10 cellular contexts compared by ENCODE assay signal in genomic region chr17:36114971-36115648, GRCh38. TPM values are rescaled to one million over a fixed set of nuclear protein-coding genes. Genes with fewer than 3 reads are reported as not detected.
DNase-seq lines count a peak whose midpoint lies in the region; ATAC-seq and TF ChIP-seq lines count a peak whose summit lies in the region.
"Not testable (repeated sequence)": the region's sequence is repeated elsewhere in the genome, so short reads cannot be mapped to it uniquely, and the experiment has no call there.
"Had no signal": no experiment of that assay in that cellular context is flagged by ENCODE, and none has a peak within 500 bp of the region (broad histone marks: within the 10 kb centered on the region; RNA-seq: fewer than 3 reads in every experiment).

No MANE protein-coding gene starts in this region.

- DNase-seq in EL (peak; percentile 26), HS-5 (ENCODE audit: low read depth) (peak; percentile 30), PC-3 (peak; percentile 12), astrocyte of the cerebellum (ENCODE audit: low read depth) (peak; percentile 41), glomerular visceral epithelial cell (ENCODE audit: extremely low spot score) (peak; percentile 29)
- DNase-seq in central memory CD8-positive, alpha-beta T cell (ENCODE audit: low spot score in 2 of 2); stimulated activated effector memory CD8-positive, alpha-beta T cell treated with anti-CD3 and anti-CD28 coated beads, Interleukin-12 subunit alpha, Interleukin-12 subunit beta, amount 100 ng/mL, for 72 hours (ENCODE audit: low spot score in 2 of 2): not testable (repeated sequence)

- H3K4me3 ChIP-seq in PC-3 (ENCODE audit: low read length); astrocyte of the cerebellum (ENCODE audit: low read depth, low read length): not testable (repeated sequence)

- H3K79me2 ChIP-seq in PC-3 (ENCODE audit: low read length) = not testable (repeated sequence)

- not testable (repeated sequence) for H3K9me3 ChIP-seq in PC-3 (ENCODE audit: low read length)

- peak overlapping the region; percentile 51 for H3K27ac Mint-ChIP-seq in central memory CD8-positive, alpha-beta T cell (ENCODE audit: low read depth)
- H3K27ac Mint-ChIP-seq in stimulated activated effector memory CD8-positive, alpha-beta T cell treated with anti-CD3 and anti-CD28 coated beads, Interleukin-12 subunit alpha, Interleukin-12 subunit beta, amount 100 ng/mL, for 72 hours = peak overlapping the region; percentile 97

- H3K27ac ChIP-seq in PC-3 (ENCODE audit: low read length) = not testable (repeated sequence)

- TF ChIP-seq CTCF in PC-3 (conservative IDR thresholded peaks at IDR 0.05; ENCODE audit: low read depth, low read length); astrocyte of the cerebellum (IDR thresholded peaks at IDR 0.05; ENCODE audit: low read depth, low read length, missing control alignments): not testable (repeated sequence)

- not testable (repeated sequence) for H3K36me3 Mint-ChIP-seq in central memory CD8-positive, alpha-beta T cell (ENCODE audit: insufficient read depth)
- H3K36me3 Mint-ChIP-seq in stimulated activated effector memory CD8-positive, alpha-beta T cell treated with anti-CD3 and anti-CD28 coated beads, Interleukin-12 subunit alpha, Interleukin-12 subunit beta, amount 100 ng/mL, for 72 hours = peaks cover 35% of the 10 kb centered on the region

- intact Hi-C loops in PC-3 (cut with micrococcal nuclease) = not testable (repeated sequence)

- not testable (repeated sequence) for H3K9me3 Mint-ChIP-seq in central memory CD8-positive, alpha-beta T cell
- peaks cover 12% of the 10 kb centered on the region for H3K9me3 Mint-ChIP-seq in stimulated activated effector memory CD8-positive, alpha-beta T cell treated with anti-CD3 and anti-CD28 coated beads, Interleukin-12 subunit alpha, Interleukin-12 subunit beta, amount 100 ng/mL, for 72 hours

- H3F3A ChIP-seq in PC-3 (ENCODE audit: low read length, unreplicated experiment) = not testable (repeated sequence)

- in situ Hi-C loops in astrocyte of the cerebellum (cut with HindIII; ENCODE audit: low sequenced_read_pairs) = loop anchor here (25.0 kb wide), 2 partner anchors 97 to 128 kb away; partner anchors contain the start of genes CCL14, CCL16 and CCL4L2

- H3K4me1 ChIP-seq in PC-3 (ENCODE audit: insufficient read depth, low read length) = not testable (repeated sequence)

- CTCF ChIA-PET in PC-3 (lab: Charles Lee) = not testable (repeated sequence)

- H3K36me3 ChIP-seq in PC-3 (ENCODE audit: low read depth, low read length) = not testable (repeated sequence)

- not testable (repeated sequence) for H2AFZ ChIP-seq in PC-3 (ENCODE audit: low read length)

- not testable (repeated sequence) for H3K9ac ChIP-seq in PC-3 (ENCODE audit: low read length)

- not testable (repeated sequence) for H3K9me2 ChIP-seq in PC-3 (replicated peaks; ENCODE audit: low read length)

- H3K4me2 ChIP-seq in PC-3 (ENCODE audit: low read length) = not testable (repeated sequence)

- ATAC-seq in PC-3; central memory CD8-positive, alpha-beta T cell (replicated peaks; ENCODE audit: extremely low read depth, poor library complexity, severe bottlenecking); stimulated activated effector memory CD8-positive, alpha-beta T cell treated with anti-CD3 and anti-CD28 coated beads, Interleukin-12 subunit alpha, Interleukin-12 subunit beta, amount 100 ng/mL, for 72 hours: not testable (repeated sequence)

- H4K20me1 ChIP-seq in PC-3 (ENCODE audit: low read length) = not testable (repeated sequence)

- H3K27me3 Mint-ChIP-seq in central memory CD8-positive, alpha-beta T cell = not testable (repeated sequence)

- peaks cover 75% of the 10 kb centered on the region for H3K4me1 Mint-ChIP-seq in central memory CD8-positive, alpha-beta T cell
- H3K4me1 Mint-ChIP-seq in stimulated activated effector memory CD8-positive, alpha-beta T cell treated with anti-CD3 and anti-CD28 coated beads, Interleukin-12 subunit alpha, Interleukin-12 subunit beta, amount 100 ng/mL, for 72 hours = peaks cover 57% of the 10 kb centered on the region

- H3K27me3 ChIP-seq in PC-3 (ENCODE audit: low read length) = not testable (repeated sequence)

- peak overlapping the region; percentile 72 for H3K4me3 Mint-ChIP-seq in central memory CD8-positive, alpha-beta T cell
- H3K4me3 Mint-ChIP-seq in stimulated activated effector memory CD8-positive, alpha-beta T cell treated with anti-CD3 and anti-CD28 coated beads, Interleukin-12 subunit alpha, Interleukin-12 subunit beta, amount 100 ng/mL, for 72 hours = peak overlapping the region; percentile 78

- POLR2A ChIA-PET in PC-3 (lab: Charles Lee; ENCODE audit: unreplicated experiment) = not testable (repeated sequence)

- not testable (repeated sequence) for BruUV-seq in PC-3 (replicated peaks; lab: Mats Ljungman, UMichigan)

RNA-seq across cellular contexts. Expression of gene CCL4, which starts 11.5 kb away (rescaled TPM):
- total RNA-seq in PC-3 (2014; rRNA removed) = not detected in 2 replicates
- total RNA-seq: H1, IMR-90 had no signal

RNA-seq across cellular contexts. Expression of gene CCL3, which starts 25.2 kb away (rescaled TPM):
- total RNA-seq in PC-3 (2014; rRNA removed) = not detected in 2 replicates
- total RNA-seq: H1, IMR-90 had no signal

RNA-seq across cellular contexts. Expression of gene CCL18, which starts 51.0 kb away (rescaled TPM):
- not detected in 2 replicates for total RNA-seq in PC-3 (2014; rRNA removed)
- total RNA-seq: CD8-positive, alpha-beta T cell; H1; IMR-90 had no signal
